ENCODE assay signal across 19 cellular contexts in genomic region chr2:65213035-65213434, GRCh38.
"Had no signal": no experiment of that assay in that cellular context is flagged by ENCODE, and none has a peak within 500 bp of the region (broad histone marks: within the 10 kb centered on the region; RNA-seq: fewer than 3 reads in every experiment).

No MANE protein-coding gene starts in this region.

- H3K4me3 ChIP-seq: coronary artery, dorsolateral prefrontal cortex, esophagus muscularis mucosa, gastroesophageal sphincter, heart left ventricle, hepatocyte, left lung, lower lobe of right lung had no signal

- H3K36me3 ChIP-seq: esophagus muscularis mucosa, gastroesophageal sphincter, heart left ventricle, left lung, lower lobe of right lung had no signal

- H3K27me3 ChIP-seq: dorsolateral prefrontal cortex, esophagus muscularis mucosa, foreskin keratinocyte, gastroesophageal sphincter, heart left ventricle, hepatocyte, left lung had no signal

- ATAC-seq: foreskin keratinocyte, gastroesophageal sphincter, heart left ventricle, left lung, left ventricle myocardium superior, lower lobe of right lung had no signal

- H3K27ac ChIP-seq: coronary artery, dorsolateral prefrontal cortex, esophagus muscularis mucosa, foreskin keratinocyte, gastroesophageal sphincter, heart left ventricle, hepatocyte, left lung, lower lobe of right lung had no signal

- H3K4me1 ChIP-seq: esophagus muscularis mucosa, foreskin keratinocyte, gastroesophageal sphincter, heart left ventricle, left lung, lower lobe of right lung had no signal

- H3K4me2 ChIP-seq: hepatocyte had no signal

- H2AFZ ChIP-seq: hepatocyte had no signal

- H3K79me2 ChIP-seq: hepatocyte had no signal

- H3K9me3 ChIP-seq: esophagus muscularis mucosa, gastroesophageal sphincter, heart left ventricle, left lung, lower lobe of right lung had no signal

- DNase-seq: dermis blood vessel endothelial cell; dorsolateral prefrontal cortex; effector CD4-positive, alpha-beta T cell; effector memory CD4-positive, alpha-beta T cell; foreskin keratinocyte; heart left ventricle; hypothalamus; immature natural killer cell; islet precursor cell; kidney; kidney glomerular epithelial cell; left lung; left ventricle myocardium superior; lower lobe of right lung; mesenchymal stem cell had no signal
